ENCODE assay signal across 6 cellular contexts in the genomic region with DNA sequence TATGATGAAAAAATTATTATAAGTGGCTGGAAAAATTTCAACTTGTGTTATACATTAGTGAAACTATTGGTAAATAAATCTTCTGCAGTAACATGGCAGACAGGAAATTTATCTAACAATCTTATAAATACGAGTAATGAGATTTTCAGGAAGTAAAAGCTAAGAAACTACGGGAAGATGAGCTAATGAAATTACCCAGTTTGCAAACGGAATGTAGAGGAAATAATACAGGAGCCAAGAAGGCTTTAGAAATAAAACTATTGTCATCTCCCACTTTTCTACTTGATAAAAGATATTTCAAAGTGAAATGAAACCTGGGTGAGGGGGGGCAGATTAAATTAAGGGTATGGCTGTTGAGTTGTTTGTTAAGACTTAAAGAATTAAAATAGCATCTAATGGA.
"Had no signal": no experiment of that assay in that cellular context is flagged by ENCODE, and none has a peak within 500 bp of the region (broad histone marks: within the 10 kb centered on the region; RNA-seq: fewer than 3 reads in every experiment).

No MANE protein-coding gene starts in this region.

- H3K27ac Mint-ChIP-seq: IgD-negative memory B cell had no signal

- DNase-seq: IMR-90, KBM-7 had no signal

- H3K4me3 ChIP-seq: K562 had no signal

- H3K36me3 Mint-ChIP-seq: IgD-negative memory B cell had no signal

- H3K27ac ChIP-seq: HL-60 had no signal

- H3K27me3 Mint-ChIP-seq: IgD-negative memory B cell had no signal

- ATAC-seq: HepG2, K562 had no signal

- H3K4me3 Mint-ChIP-seq: IgD-negative memory B cell had no signal
